Comparison of ENCODE assay signal across 1 cellular context in the genomic region with DNA sequence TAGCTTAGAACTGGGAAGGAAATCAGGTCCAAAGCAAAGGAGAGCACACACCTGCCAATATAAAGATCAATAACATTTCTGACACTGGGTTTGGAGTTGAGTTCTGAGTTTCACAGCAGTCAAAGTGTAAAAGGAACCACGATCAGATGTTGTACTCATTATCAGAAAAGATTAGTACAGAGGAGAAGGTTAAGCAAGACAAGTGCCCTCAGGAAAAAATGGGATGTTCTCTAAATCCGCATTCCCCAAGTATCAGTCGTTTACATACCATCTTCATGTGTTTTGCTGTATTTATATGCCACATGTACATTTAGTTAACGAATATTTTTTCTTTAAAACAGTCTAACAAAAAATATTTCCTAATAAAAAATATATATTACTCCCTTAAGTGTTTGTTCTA.
TF ChIP-seq lines count a peak whose summit lies in the region.

No MANE protein-coding gene starts in this region.

TF ChIP-seq in K562, 482 proteins besides CTCF, POLR2A, EP300 and RAD21:
- TF ChIP-seq POLR2B (IDR thresholded peaks at IDR 0.05; ENCODE audit: low read depth, partially characterized antibody): no peak
- TF ChIP-seq CBX8 (IDR thresholded peaks at IDR 0.05; ENCODE audit: borderline replicate concordance, extremely low read depth, low read depth, low read length, poor library complexity, severe bottlenecking): peak; percentile 91
- TF ChIP-seq TOE1 (IDR thresholded peaks at IDR 0.05; ENCODE audit: borderline replicate concordance): no peak
- TF ChIP-seq TOE1 (CRISPR knock-in tag; IDR thresholded peaks at IDR 0.05; ENCODE audit: borderline replicate concordance, low read depth): no peak
